Comparison of ENCODE assay signal across 17 cellular contexts in the genomic region with DNA sequence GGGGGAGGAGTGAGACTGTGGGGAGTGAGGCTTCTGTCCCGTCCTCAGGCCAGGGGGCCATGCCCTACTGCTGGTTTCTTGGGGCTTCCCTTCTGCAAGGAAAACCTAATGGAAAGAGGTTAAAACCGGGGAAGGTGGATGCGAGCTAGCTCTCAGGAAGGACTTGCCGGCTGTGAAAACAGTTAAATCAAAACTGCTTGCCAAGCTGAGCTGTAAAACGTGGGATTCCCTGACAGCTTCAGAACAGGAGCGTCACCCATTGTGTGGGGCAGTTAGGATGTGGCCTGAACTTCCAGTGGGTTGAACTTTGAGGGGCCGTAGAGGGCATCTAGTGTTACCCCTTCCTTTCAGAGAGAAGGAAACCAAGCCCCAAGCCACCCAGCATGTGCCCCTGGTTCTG. TPM values are rescaled to one million over a fixed set of nuclear protein-coding genes. Genes with fewer than 3 reads are reported as not detected.
DNase-seq lines count a peak whose midpoint lies in the region; ATAC-seq, FAIRE-seq and TF ChIP-seq lines count a peak whose summit lies in the region.
"Had no signal": no experiment of that assay in that cellular context is flagged by ENCODE, and none has a peak within 500 bp of the region (broad histone marks: within the 10 kb centered on the region; RNA-seq: fewer than 3 reads in every experiment).

No MANE protein-coding gene starts in this region.

- no TSS peak for BruUV-seq in OCI-LY7 (replicated peaks; lab: Mats Ljungman, UMichigan)

- no peak for DNase-seq in activated CD4-positive, alpha-beta memory T cell treated with anti-CD3 and anti-CD28 coated beads for 36 hours
- DNase-seq in right cardiac atrium (no peak), gastrocnemius medialis (no peak), T1000 (lab: John Stamatoyannopoulos, UW) (no peak), T-helper 2 cell (no peak), OCI-LY7 (ENCODE audit: low spot score) (no peak), urothelium cell line (ENCODE audit: low spot score) (no peak)
- DNase-seq: foreskin keratinocyte, GDM1, islet precursor cell, T-helper 9 cell had no signal

- CTCF ChIA-PET in activated CD4-positive, alpha-beta memory T cell treated with anti-CD3 and anti-CD28 coated beads for 36 hours (lab: Charles Lee), result interaction anchor here (0.7 to 3.6 kb wide), 3 partner anchors 12 to 56 kb away, joined by 3 to 19 read pairs (median 3); a partner anchor contains a TSS
- CTCF ChIA-PET in OCI-LY7 (lab: Charles Lee; ENCODE audit: unreplicated experiment), result no interaction called here

- H3K27me3 ChIP-seq in BLaER1 treated with 17β-estradiol and CSF1 and Interleukin-3, amounts not matched to agents 10 nM and 100 nM, result no peaks in the 10 kb centered on the region
- H3K27me3 ChIP-seq in right cardiac atrium (ENCODE audit: control insufficient read depth, insufficient read depth) (no peaks in the 10 kb centered on the region), gastrocnemius medialis (no peaks in the 10 kb centered on the region)
- H3K27me3 ChIP-seq: foreskin keratinocyte had no signal

- H4K20me1 ChIP-seq in BLaER1 treated with 17β-estradiol and CSF1 and Interleukin-3, amounts not matched to agents 10 nM and 100 nM, result no peaks in the 10 kb centered on the region
- H4K20me1 ChIP-seq in OCI-LY7 (ENCODE audit: insufficient read depth, low read length), result no peaks in the 10 kb centered on the region

- no peak for TF ChIP-seq CTCF in gastrocnemius medialis (IDR thresholded peaks at IDR 0.05 in 4 of 5, conservative IDR thresholded peaks at IDR 0.05 in 1 of 5)
- no peak for TF ChIP-seq CTCF in OCI-LY7 (conservative IDR thresholded peaks at IDR 0.05; ENCODE audit: low read length)

- intact Hi-C loops in activated CD4-positive, alpha-beta memory T cell treated with anti-CD3 and anti-CD28 coated beads for 36 hours (cut with micrococcal nuclease), result no loop called here
- intact Hi-C loops in right cardiac atrium (cut with DNase I) (no loop called here), gastrocnemius medialis (cut with DNase I; ENCODE audit: low total_unique reads) (no loop called here), OCI-LY7 (cut with micrococcal nuclease; ENCODE audit: unreplicated experiment) (no loop called here)

- 63% methylated on average over 7 of the region's 7 CpGs for WGBS in right cardiac atrium

- ATAC-seq in right cardiac atrium (peak in 1 of 2 donors; percentile 10), gastrocnemius medialis (peak; percentile 7 to 8)
- ATAC-seq: foreskin keratinocyte had no signal

- no peak overlapping the region for H2AFZ ChIP-seq in OCI-LY7 (ENCODE audit: low read length)

- no peaks in the 10 kb centered on the region for H3K36me3 ChIP-seq in BLaER1 treated with 17β-estradiol and CSF1 and Interleukin-3, amounts not matched to agents 10 nM and 100 nM
- H3K36me3 ChIP-seq in gastrocnemius medialis, result no peaks in the 10 kb centered on the region
- no peaks in the 10 kb centered on the region for H3K36me3 ChIP-seq in OCI-LY7 (ENCODE audit: insufficient read depth, low read length)

- H3K79me2 ChIP-seq in OCI-LY7 (ENCODE audit: insufficient read depth, low read depth, low read length), result no peaks in the 10 kb centered on the region

- peak overlapping the region; percentile 60 to 96 (median 80) for H3K4me2 ChIP-seq in BLaER1 treated with 17β-estradiol and CSF1 and Interleukin-3, amounts not matched to agents 10 nM and 100 nM
- H3K4me2 ChIP-seq in OCI-LY7 (ENCODE audit: low read length), result no peak overlapping the region

- in situ Hi-C loops in gastrocnemius medialis (cut with MboI; ENCODE audit: low sequenced_read_pairs in 4 of 4), result no loop called here

- peak overlapping the region; percentile 62 for H3K27ac Mint-ChIP-seq in activated CD4-positive, alpha-beta memory T cell treated with anti-CD3 and anti-CD28 coated beads for 36 hours
- H3K27ac Mint-ChIP-seq: CD14-positive monocyte had no signal

- H3K4me1 Mint-ChIP-seq in activated CD4-positive, alpha-beta memory T cell treated with anti-CD3 and anti-CD28 coated beads for 36 hours (ENCODE audit: low read depth), result peaks cover 28% of the 10 kb centered on the region

- no peak overlapping the region for H3K4me3 Mint-ChIP-seq in activated CD4-positive, alpha-beta memory T cell treated with anti-CD3 and anti-CD28 coated beads for 36 hours
- H3K4me3 Mint-ChIP-seq: CD14-positive monocyte had no signal

- peak overlapping the region; percentile 32 to 91 (median 74) for H3K27ac ChIP-seq in BLaER1 treated with 17β-estradiol and CSF1 and Interleukin-3, amounts not matched to agents 10 nM and 100 nM
- H3K27ac ChIP-seq in right cardiac atrium (ENCODE audit: low read length) (peak overlapping the region; percentile 80), gastrocnemius medialis (peak overlapping the region; percentile 84 to 95 (median 88)), OCI-LY7 (ENCODE audit: low read depth, low read length, poor library complexity, severe bottlenecking) (no peak overlapping the region)
- H3K27ac ChIP-seq: foreskin keratinocyte had no signal

- no peak for FAIRE-seq in urothelium cell line (lab: Jason Lieb, UNC)
- FAIRE-seq: H54, RCC 7860 had no signal

- no peaks in the 10 kb centered on the region for H3K9me3 ChIP-seq in BLaER1 treated with 17β-estradiol and CSF1 and Interleukin-3, amounts not matched to agents 10 nM and 100 nM (replicated peaks in 1 of 11)
- H3K9me3 ChIP-seq in right cardiac atrium (ENCODE audit: control insufficient read depth, low read length) (no peaks in the 10 kb centered on the region), gastrocnemius medialis (no peaks in the 10 kb centered on the region), OCI-LY7 (ENCODE audit: low read length) (no peaks in the 10 kb centered on the region)

- no peaks in the 10 kb centered on the region for H3K36me3 Mint-ChIP-seq in activated CD4-positive, alpha-beta memory T cell treated with anti-CD3 and anti-CD28 coated beads for 36 hours
- H3K36me3 Mint-ChIP-seq: CD14-positive monocyte had no signal

- peaks cover 54 to 100% (median 96%) of the 10 kb centered on the region in 10 experiments for H3K4me1 ChIP-seq in BLaER1 treated with 17β-estradiol and CSF1 and Interleukin-3, amounts not matched to agents 10 nM and 100 nM
- H3K4me1 ChIP-seq in right cardiac atrium (ENCODE audit: control insufficient read depth, insufficient read depth, low read length) (peaks cover 19% of the 10 kb centered on the region), gastrocnemius medialis (peaks cover 86 to 87% of the 10 kb centered on the region in 2 donors), OCI-LY7 (ENCODE audit: insufficient read depth, low read length, poor library complexity, severe bottlenecking) (peaks cover 3% of the 10 kb centered on the region)
- H3K4me1 ChIP-seq: foreskin keratinocyte had no signal

- H3K9me3 Mint-ChIP-seq in activated CD4-positive, alpha-beta memory T cell treated with anti-CD3 and anti-CD28 coated beads for 36 hours, result no peaks in the 10 kb centered on the region
- H3K9me3 Mint-ChIP-seq: CD14-positive monocyte had no signal

- POLR2A ChIA-PET in activated CD4-positive, alpha-beta memory T cell treated with anti-CD3 and anti-CD28 coated beads for 36 hours (lab: Charles Lee), result no interaction called here
- POLR2A ChIA-PET in OCI-LY7 (lab: Charles Lee), result no interaction called here

- peak overlapping the region; percentile 27 to 69 (median 57); a peak in 19 of 22 replicates for H3K9ac ChIP-seq in BLaER1 treated with 17β-estradiol and CSF1 and Interleukin-3, amounts not matched to agents 10 nM and 100 nM

- H3K27me3 Mint-ChIP-seq in activated CD4-positive, alpha-beta memory T cell treated with anti-CD3 and anti-CD28 coated beads for 36 hours, result no peaks in the 10 kb centered on the region

- no peak overlapping the region for H3K4me3 ChIP-seq in BLaER1 treated with 17β-estradiol and CSF1 and Interleukin-3, amounts not matched to agents 10 nM and 100 nM
- H3K4me3 ChIP-seq in right cardiac atrium (ENCODE audit: low read length), result no peak overlapping the region
- no peak overlapping the region for H3K4me3 ChIP-seq in gastrocnemius medialis
- H3K4me3 ChIP-seq in OCI-LY7 (ENCODE audit: low read depth, low read length, poor library complexity, severe bottlenecking), result no peak overlapping the region

- no peak for TF ChIP-seq POLR2A in gastrocnemius medialis (IDR thresholded peaks at IDR 0.05)

- no peaks in the 10 kb centered on the region for H3K9me2 ChIP-seq in OCI-LY7 (ENCODE audit: insufficient read depth, low read length)

RNA-seq across cellular contexts. Expression of a gene that starts 13.1 kb away (rescaled TPM):
- 1 to 10 TPM; 2.5 to 3.1 TPM for total RNA-seq in activated CD4-positive, alpha-beta memory T cell treated with anti-CD3 and anti-CD28 coated beads for 36 hours
- total RNA-seq in right cardiac atrium (1 to 10 TPM; 5.3 to 8.7 (median 7.4) TPM), gastrocnemius medialis (10 to 100 TPM in 2 of 4 donors, 1 to 10 TPM in 2; 7.9 to 21.0 (median 11.8) TPM), OCI-LY7 (2022) (3.1 and 4.0 TPM in 2 replicates)
- polyA plus RNA-seq in right cardiac atrium, result 11.5 TPM
- total RNA-seq in OCI-LY7 (2014; rRNA removed; shearing (Covaris generic)), result 1.9 and 2.4 TPM in 2 replicates

RNA-seq across cellular contexts. Expression of a gene that starts 47.7 kb away (rescaled TPM):
- not detected for total RNA-seq in activated CD4-positive, alpha-beta memory T cell treated with anti-CD3 and anti-CD28 coated beads for 36 hours
- under 1 TPM; 0.26 to 0.53 (median 0.37) TPM for total RNA-seq in right cardiac atrium
- 0.27 TPM for polyA plus RNA-seq in right cardiac atrium
- total RNA-seq in gastrocnemius medialis, result under 1 TPM in 2 of 4 donors, not detected in 2; 0.36 to 0.49 TPM
- not detected in 2 replicates for total RNA-seq in OCI-LY7 (2014; rRNA removed; shearing (Covaris generic))
- total RNA-seq in OCI-LY7 (2022), result not detected in 2 replicates
- total RNA-seq: activated CD8-positive, alpha-beta memory T cell treated with anti-CD3 and anti-CD28 coated beads for 36 hours; foreskin keratinocyte; NCI-H460 had no signal
